14 cellular contexts compared by ENCODE assay signal in genomic region chr13:41284512-41285288, GRCh38. TPM values are rescaled to one million over a fixed set of nuclear protein-coding genes. Genes with fewer than 3 reads are reported as not detected.
DNase-seq lines count a peak whose midpoint lies in the region; TF ChIP-seq lines count a peak whose summit lies in the region.
"Had no signal": no experiment of that assay in that cellular context is flagged by ENCODE, and none has a peak within 500 bp of the region (broad histone marks: within the 10 kb centered on the region; RNA-seq: fewer than 3 reads in every experiment).

No MANE protein-coding gene starts in this region.

- WGBS in GM23248 (ENCODE audit: low coverage in 1 of 2, low lambda C conversion rate in 2 of 2, missing lambda C conversion rate in 2 of 2), 2 experiments = 40 to 44% methylated on average over 13 of the region's 13 CpGs

- H3K27me3 ChIP-seq in ACC112 (ENCODE audit: insufficient read depth, low read length) = no peaks in the 10 kb centered on the region
- no peaks in the 10 kb centered on the region for H3K27me3 ChIP-seq in GM23248 (replicated peaks; ENCODE audit: insufficient read depth)

- no peak overlapping the region for H3K9ac ChIP-seq in GM23248

- TF ChIP-seq CTCF in foreskin fibroblast (IDR thresholded peaks at IDR 0.05; ENCODE audit: low read depth, low read length) (no peak), progenitor cell of endocrine pancreas (IDR thresholded peaks at IDR 0.05; ENCODE audit: unreplicated experiment) (no peak)

- DNase-seq in GM23248 = peak; percentile 89
- DNase-seq in T1000 (lab: John Stamatoyannopoulos, UW) = peak; percentile 28
- DNase-seq in foreskin fibroblast = peak; percentile 95
- DNase-seq in D341Med (ENCODE audit: low spot score) = no peak
- DNase-seq in progenitor cell of endocrine pancreas (ENCODE audit: low spot score, unreplicated experiment) = no peak
- no peak for DNase-seq in RPMI8226
- DNase-seq in NCI-H748 treated with DMSO at 0.1 percent for 48 hours (lab: John Stamatoyannopoulos, UW) = no peak
- DNase-seq: activated CD4-positive, alpha-beta T cell treated with anti-CD3 and anti-CD28 coated beads, Interleukin-2, amount 50 U/mL, for 48 hours; amygdala; kidney; NCI-H2227 treated with DMSO at 0.1 percent for 48 hours; nucleus accumbens had no signal

- H3K36me3 ChIP-seq in ACC112 (ENCODE audit: insufficient read depth, low read length) = no peaks in the 10 kb centered on the region
- H3K36me3 ChIP-seq in GM23248 (ENCODE audit: low read depth) = no peaks in the 10 kb centered on the region
- H3K36me3 ChIP-seq: thoracic aorta had no signal

- no peaks in the 10 kb centered on the region for H3K27me3 Mint-ChIP-seq in progenitor cell of endocrine pancreas

- H3K27ac ChIP-seq in ACC112 (ENCODE audit: low read depth, low read length) (peak overlapping the region; percentile 83), GM23248 (peak overlapping the region; percentile 51)
- H3K27ac ChIP-seq: thoracic aorta had no signal

- H3K4me1 ChIP-seq in ACC112 (ENCODE audit: control insufficient read depth, insufficient read depth, low read length, unreplicated experiment) (peaks cover 15% of the 10 kb centered on the region), GM23248 (ENCODE audit: insufficient read depth) (peaks cover 12% of the 10 kb centered on the region)

- no peaks in the 10 kb centered on the region for H3K36me3 Mint-ChIP-seq in progenitor cell of endocrine pancreas (ENCODE audit: insufficient read depth)

- H2AFZ ChIP-seq in ACC112 (ENCODE audit: low read length, unreplicated experiment) (peak overlapping the region; percentile 35), GM23248 (peak overlapping the region; percentile 2; the same call in 1 of the 2 replicates)

- H3K9me3 ChIP-seq in GM23248 (ENCODE audit: low read depth) = no peaks in the 10 kb centered on the region
- H3K9me3 ChIP-seq: thoracic aorta had no signal

- no peak overlapping the region for H3K4me2 ChIP-seq in GM23248 (ENCODE audit: unreplicated experiment)

- H3K79me2 ChIP-seq in ACC112 (ENCODE audit: control insufficient read depth, insufficient read depth, low read length, unreplicated experiment) (no peaks in the 10 kb centered on the region), GM23248 (ENCODE audit: insufficient read depth) (no peaks in the 10 kb centered on the region)

- H3F3A ChIP-seq in GM23248 (ENCODE audit: insufficient read depth) = peaks cover 8% of the 10 kb centered on the region

- in situ Hi-C loops in GM23248 (cut with MboI) = no loop called here

- H4K20me1 ChIP-seq in GM23248 (ENCODE audit: insufficient read depth) = no peaks in the 10 kb centered on the region

- no peaks in the 10 kb centered on the region for H3K4me1 Mint-ChIP-seq in progenitor cell of endocrine pancreas (ENCODE audit: low read depth)

- no peaks in the 10 kb centered on the region for H3K9me2 ChIP-seq in GM23248 (ENCODE audit: insufficient read depth)

- H3K4me3 ChIP-seq in ACC112 (ENCODE audit: low read depth, low read length) (peak overlapping the region; percentile 31; the same call in 1 of the 2 replicates), GM23248 (no peak overlapping the region), foreskin fibroblast (ENCODE audit: low read depth in 1 of 2, low read length in 2 of 2) (no peak overlapping the region)
- H3K4me3 ChIP-seq: thoracic aorta had no signal

- H3K9me3 Mint-ChIP-seq in progenitor cell of endocrine pancreas (ENCODE audit: low read depth) = peaks cover 3% of the 10 kb centered on the region

- no peak overlapping the region for H3K4me3 Mint-ChIP-seq in progenitor cell of endocrine pancreas (ENCODE audit: low read depth)

- no peak overlapping the region for H3K27ac Mint-ChIP-seq in progenitor cell of endocrine pancreas

RNA-seq across cellular contexts. Expression of gene MTRF1, which starts 21.3 kb away (rescaled TPM):
- 10.5 and 17.1 TPM in 2 replicates for total RNA-seq in GM23248 (2014; rRNA removed; shearing (Covaris generic))
- 10.3 and 11.2 TPM in 2 replicates for polyA plus RNA-seq in GM23248 (2016; fragmentation: Nextera tagmentation; extraction: Ambion mirVana)
- 22.2 and 22.8 TPM in 2 replicates for total RNA-seq in progenitor cell of endocrine pancreas

RNA-seq across cellular contexts. Expression of gene NAA16, which starts 26.4 kb away (rescaled TPM):
- total RNA-seq in GM23248 (2014; rRNA removed; shearing (Covaris generic)) = 7.6 and 9.5 TPM in 2 replicates
- 9.2 and 9.5 TPM in 2 replicates for polyA plus RNA-seq in GM23248 (2016; fragmentation: Nextera tagmentation; extraction: Ambion mirVana)
- 48.4 and 51.1 TPM in 2 replicates for total RNA-seq in progenitor cell of endocrine pancreas

Comparison
In these comparisons a context has a peak if more than half of its experiments do, and no peak if none do; other contexts are left out.
1. DNase-seq: peak in GM23248 (single experiment), T1000 (single experiment) and foreskin fibroblast (2 of 2); none in D341Med (single experiment), progenitor cell of endocrine pancreas (single experiment), RPMI8226 (single experiment) and NCI-H748 treated with DMSO at 0.1 percent for 48 hours (single experiment).